ENCODE assay signal across 20 cellular contexts in the genomic region with DNA sequence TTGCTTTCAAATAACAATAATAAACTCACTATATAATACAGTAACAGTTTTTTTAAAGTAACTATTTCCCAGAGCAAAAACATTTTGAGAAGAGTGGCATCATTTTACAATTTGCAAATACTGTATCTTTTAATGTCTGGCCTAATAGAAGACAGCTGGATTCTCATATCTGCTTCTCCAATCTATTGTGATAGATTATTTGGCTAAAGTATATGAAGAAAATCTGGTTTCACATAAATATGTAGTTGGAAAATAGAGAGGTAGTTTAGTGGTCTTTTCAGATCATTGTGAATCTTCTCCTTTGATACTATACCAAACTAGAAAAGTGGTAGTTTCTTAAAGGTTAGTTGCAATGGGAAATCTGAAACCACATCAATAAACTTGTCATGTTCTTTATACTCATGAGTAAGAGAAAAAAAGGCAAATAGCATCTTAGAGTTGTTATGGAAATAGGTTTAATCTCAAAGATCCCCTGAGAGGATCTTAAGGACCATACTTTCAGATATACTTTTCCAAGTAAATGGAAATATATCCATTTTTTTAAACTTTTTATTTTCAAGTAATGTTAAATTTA.
"Had no signal": no experiment of that assay in that cellular context is flagged by ENCODE, and none has a peak within 500 bp of the region (broad histone marks: within the 10 kb centered on the region; RNA-seq: fewer than 3 reads in every experiment).

No MANE protein-coding gene starts in this region.

- H3K4me3 ChIP-seq: breast epithelium, coronary artery, lung, tibial artery had no signal

- FAIRE-seq: small intestine had no signal

- DNase-seq: activated B cell treated with CpG ODN at 0.5 μM for 24 hours; activated CD4-positive, alpha-beta T cell treated with anti-CD3 and anti-CD28 coated beads for 36 hours; activated CD4-positive, alpha-beta T cell treated with anti-CD3 and anti-CD28 coated beads, Interleukin-2, amount 50 U/mL, for 4 hours; activated CD8-positive, alpha-beta memory T cell treated with anti-CD3 and anti-CD28 coated beads for 24 hours; activated CD8-positive, alpha-beta memory T cell treated with anti-CD3 and anti-CD28 coated beads, Interleukin-2, amount 50 U/mL, for 4 hours; activated naive CD4-positive, alpha-beta T cell; activated T-cell treated with anti-CD3 and anti-CD28 coated beads, Interleukin-2, amount 50 U/mL, for 4 hours; foreskin keratinocyte; naive thymus-derived CD4-positive, alpha-beta T cell; small intestine; stimulated activated CD4-positive, alpha-beta T cell treated with anti-CD3 and anti-CD28 coated beads, Interleukin-2, amount 100 ng/mL, for 24 hours; stimulated activated naive CD8-positive, alpha-beta T cell treated with anti-CD3 and anti-CD28 coated beads, Interleukin-15, amount 100 ng/mL, for 72 hours; T1000; tibial artery had no signal

- ATAC-seq: activated CD4-positive, alpha-beta T cell treated with anti-CD3 and anti-CD28 coated beads for 36 hours; foreskin keratinocyte; left lobe of liver; naive thymus-derived CD4-positive, alpha-beta T cell; sciatic nerve; stimulated activated effector memory CD8-positive, alpha-beta T cell treated with anti-CD3 and anti-CD28 coated beads, Interleukin-12 subunit alpha, Interleukin-12 subunit beta, amount 100 ng/mL, for 72 hours; stimulated activated naive CD8-positive, alpha-beta T cell treated with anti-CD3 and anti-CD28 coated beads, Interleukin-15, amount 100 ng/mL, for 72 hours had no signal
